In the genomic region with DNA sequence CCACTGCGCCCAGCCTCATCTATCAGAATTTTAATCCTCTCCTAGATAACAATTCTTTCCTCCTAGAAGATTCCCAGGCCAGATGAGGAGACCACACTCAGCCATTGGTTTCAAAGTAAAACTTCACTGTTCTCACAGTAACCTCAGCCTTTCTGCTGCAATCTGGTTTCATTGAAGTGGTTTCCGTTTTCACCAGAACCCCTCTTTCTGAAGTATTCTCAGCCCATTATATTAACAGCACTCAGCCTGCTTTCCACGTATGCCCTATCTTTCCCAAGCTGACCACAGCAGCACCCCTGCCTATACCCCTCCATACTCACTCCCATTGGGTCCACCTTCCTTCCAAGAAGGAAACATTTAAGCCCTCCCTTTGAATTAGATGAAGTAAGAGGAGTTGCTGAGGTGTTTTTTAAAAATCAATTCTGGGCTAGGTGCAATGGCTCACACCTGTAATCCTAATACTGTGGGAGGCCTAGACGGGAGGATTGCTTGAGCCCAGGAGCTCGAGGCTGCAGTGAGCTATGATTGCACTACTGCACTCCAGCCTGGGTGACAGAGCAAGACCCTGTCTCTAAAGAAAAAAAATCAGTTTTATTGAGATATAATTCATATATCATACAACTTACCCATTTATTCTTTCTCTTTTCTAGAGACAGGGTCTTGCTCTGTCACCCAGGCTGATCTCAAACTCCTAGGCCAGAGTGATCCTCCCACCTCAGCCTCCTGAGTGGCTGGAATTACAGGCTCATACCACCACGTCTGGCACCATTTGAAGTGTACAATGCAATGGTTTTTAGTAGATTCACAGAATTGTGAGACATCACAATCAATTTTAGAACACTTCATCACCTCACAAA, we compare ENCODE assay signal across 1 cellular context.
TF ChIP-seq lines count a peak whose summit lies in the region.

No MANE protein-coding gene starts in this region.

TF ChIP-seq in HepG2, 621 proteins besides CTCF, POLR2A, EP300 and RAD21:
- TF ChIP-seq ZNF264 (CRISPR knock-in tag; IDR thresholded peaks at IDR 0.05) (no peak), HNF4G (IDR thresholded peaks at IDR 0.05; ENCODE audit: borderline replicate concordance, low read depth, low read length) (no peak), HNF4G (CRISPR knock-in tag; IDR thresholded peaks at IDR 0.05; ENCODE audit: borderline replicate concordance, low read depth) (no peak), ZNF678 (CRISPR knock-in tag; IDR thresholded peaks at IDR 0.05) (no peak), RFX5 (IDR thresholded peaks at IDR 0.05; ENCODE audit: low read depth, low read length) (no peak), ZC3H4 (CRISPR knock-in tag; IDR thresholded peaks at IDR 0.05; ENCODE audit: borderline replicate concordance) (no peak), DR1 (CRISPR knock-in tag; IDR thresholded peaks at IDR 0.05) (no peak)
- TF ChIP-seq, protein P1, sequence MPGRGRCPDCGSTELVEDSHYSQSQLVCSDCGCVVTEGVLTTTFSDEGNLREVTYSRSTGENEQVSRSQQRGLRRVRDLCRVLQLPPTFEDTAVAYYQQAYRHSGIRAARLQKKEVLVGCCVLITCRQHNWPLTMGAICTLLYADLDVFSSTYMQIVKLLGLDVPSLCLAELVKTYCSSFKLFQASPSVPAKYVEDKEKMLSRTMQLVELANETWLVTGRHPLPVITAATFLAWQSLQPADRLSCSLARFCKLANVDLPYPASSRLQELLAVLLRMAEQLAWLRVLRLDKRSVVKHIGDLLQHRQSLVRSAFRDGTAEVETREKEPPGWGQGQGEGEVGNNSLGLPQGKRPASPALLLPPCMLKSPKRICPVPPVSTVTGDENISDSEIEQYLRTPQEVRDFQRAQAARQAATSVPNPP (CRISPR knock-in tag; IDR thresholded peaks at IDR 0.05) = no peak
- TF ChIP-seq, protein P2, sequence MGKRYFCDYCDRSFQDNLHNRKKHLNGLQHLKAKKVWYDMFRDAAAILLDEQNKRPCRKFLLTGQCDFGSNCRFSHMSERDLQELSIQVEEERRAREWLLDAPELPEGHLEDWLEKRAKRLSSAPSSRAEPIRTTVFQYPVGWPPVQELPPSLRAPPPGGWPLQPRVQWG (CRISPR knock-in tag; IDR thresholded peaks at IDR 0.05; ENCODE audit: borderline replicate concordance, low read depth) = no peak
